In the genomic region with DNA sequence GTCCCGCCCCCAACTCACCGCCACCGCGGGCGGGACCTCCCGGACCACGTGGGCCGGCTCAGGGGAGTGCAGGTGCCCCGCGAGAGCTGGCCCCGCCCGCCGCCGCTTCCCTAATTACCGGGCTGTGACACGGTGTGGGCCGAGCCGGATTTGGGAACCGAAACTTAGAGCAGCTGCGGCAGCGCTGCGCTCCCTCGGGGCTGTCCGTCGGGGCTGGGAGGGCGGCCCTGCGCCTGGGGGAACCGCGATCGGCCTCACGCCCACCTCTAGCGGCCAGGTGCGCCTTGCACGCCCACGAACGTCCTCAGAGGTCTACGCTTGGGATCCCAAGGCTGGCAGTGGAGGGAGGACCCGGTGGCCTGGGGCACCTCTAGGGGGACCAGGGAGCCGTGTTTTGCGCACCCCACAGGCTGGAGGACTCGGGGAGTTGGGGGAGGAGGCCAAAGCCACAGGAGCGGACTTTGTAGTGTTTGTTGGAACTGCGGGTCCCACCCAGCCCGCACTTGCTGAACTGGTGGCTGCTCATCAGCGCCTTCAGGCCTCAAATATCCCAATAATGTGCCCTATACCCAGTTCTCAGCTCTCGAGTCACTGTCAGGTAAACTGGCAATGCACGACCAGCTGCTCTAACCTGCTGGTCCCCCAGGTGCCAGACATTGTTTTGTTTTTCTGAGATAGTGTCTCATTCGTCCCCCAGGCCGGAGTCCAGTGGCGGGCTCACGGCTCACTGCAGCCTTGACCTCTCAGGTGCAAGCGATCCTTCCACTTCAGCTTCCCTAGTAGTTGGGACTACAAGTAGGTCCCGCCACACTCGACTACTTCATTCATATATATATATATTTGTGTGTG, we compare ENCODE assay signal across 1 cellular context.
TF ChIP-seq lines count a peak whose summit lies in the region.

No MANE protein-coding gene starts in this region.

TF ChIP-seq in HCT116, 20 proteins besides CTCF, POLR2A, EP300 and RAD21 (continued from another document):
- TF ChIP-seq, protein P1, sequence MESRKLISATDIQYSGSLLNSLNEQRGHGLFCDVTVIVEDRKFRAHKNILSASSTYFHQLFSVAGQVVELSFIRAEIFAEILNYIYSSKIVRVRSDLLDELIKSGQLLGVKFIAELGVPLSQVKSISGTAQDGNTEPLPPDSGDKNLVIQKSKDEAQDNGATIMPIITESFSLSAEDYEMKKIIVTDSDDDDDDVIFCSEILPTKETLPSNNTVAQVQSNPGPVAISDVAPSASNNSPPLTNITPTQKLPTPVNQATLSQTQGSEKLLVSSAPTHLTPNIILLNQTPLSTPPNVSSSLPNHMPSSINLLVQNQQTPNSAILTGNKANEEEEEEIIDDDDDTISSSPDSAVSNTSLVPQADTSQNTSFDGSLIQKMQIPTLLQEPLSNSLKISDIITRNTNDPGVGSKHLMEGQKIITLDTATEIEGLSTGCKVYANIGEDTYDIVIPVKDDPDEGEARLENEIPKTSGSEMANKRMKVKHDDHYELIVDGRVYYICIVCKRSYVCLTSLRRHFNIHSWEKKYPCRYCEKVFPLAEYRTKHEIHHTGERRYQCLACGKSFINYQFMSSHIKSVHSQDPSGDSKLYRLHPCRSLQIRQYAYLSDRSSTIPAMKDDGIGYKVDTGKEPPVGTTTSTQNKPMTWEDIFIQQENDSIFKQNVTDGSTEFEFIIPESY (IDR thresholded peaks at IDR 0.05; ENCODE audit: extremely low read depth, insufficient replicate concordance, low read length), result peak; percentile 20
- TF ChIP-seq, protein P2, sequence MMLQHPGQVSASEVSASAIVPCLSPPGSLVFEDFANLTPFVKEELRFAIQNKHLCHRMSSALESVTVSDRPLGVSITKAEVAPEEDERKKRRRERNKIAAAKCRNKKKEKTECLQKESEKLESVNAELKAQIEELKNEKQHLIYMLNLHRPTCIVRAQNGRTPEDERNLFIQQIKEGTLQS (IDR thresholded peaks at IDR 0.05), result no peak
- no peak for TF ChIP-seq FOSL1 (IDR thresholded peaks at IDR 0.05; ENCODE audit: low read depth)
- TF ChIP-seq, protein P3, sequence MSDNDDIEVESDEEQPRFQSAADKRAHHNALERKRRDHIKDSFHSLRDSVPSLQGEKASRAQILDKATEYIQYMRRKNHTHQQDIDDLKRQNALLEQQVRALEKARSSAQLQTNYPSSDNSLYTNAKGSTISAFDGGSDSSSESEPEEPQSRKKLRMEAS (IDR thresholded peaks at IDR 0.05), result peak; percentile 92
- TF ChIP-seq EZH2phosphoT487 (IDR thresholded peaks at IDR 0.05; ENCODE audit: borderline replicate concordance), result no peak
- TF ChIP-seq EZH2 (IDR thresholded peaks at IDR 0.05), result no peak
- peak; percentile 86 for TF ChIP-seq EGR1 (IDR thresholded peaks at IDR 0.05; ENCODE audit: low read depth)
TF ChIP-seq in HCT116: peak in this region for 6.
